In the genomic region with DNA sequence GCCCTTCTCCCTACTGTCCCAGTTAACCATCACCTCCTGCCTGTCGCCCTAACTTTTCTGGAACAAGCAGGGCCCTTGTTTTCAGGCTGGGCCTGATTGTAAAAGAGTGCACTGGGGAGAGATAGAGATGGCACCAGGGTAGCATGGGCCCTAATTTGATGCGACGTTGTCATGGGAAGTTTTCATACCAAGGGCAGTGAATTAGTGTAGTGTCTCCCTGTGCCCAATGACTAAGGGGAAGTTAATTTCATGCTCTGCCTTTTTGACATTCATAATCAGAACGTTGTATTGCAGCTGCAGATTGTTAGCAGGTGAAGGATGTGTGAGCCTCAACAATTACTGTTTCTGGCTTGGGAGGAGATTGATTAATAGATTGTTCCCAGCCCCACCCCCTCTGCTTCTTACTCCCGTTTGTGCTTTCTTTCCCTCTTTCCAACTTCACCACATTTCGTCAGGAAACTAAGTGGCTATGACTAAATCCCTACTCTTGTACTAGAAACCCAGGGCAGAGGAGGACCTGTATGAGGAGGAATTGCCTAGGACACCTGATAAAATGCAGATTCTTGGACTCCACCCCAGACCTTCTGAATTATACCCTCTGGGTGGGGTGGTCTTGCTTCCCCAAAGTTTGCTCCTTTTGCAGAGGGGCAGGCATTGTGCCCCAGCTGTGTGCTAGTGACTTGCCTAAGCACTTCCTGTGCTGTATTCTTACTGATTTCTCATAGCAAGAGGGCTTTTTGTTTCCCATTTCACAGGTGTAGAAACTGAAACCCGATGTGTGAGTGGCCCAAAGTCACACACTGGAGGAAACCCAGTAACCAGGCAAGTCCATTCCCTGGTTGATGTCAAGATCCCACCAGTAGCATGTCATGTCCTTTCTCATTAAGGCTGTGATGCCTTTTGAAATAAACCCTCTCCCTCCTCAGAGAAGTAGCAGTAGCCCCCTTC, we compare ENCODE assay signal across 11 cellular contexts. TPM values are rescaled to one million over a fixed set of nuclear protein-coding genes. Genes with fewer than 3 reads are reported as not detected.
DNase-seq lines count a peak whose midpoint lies in the region; ATAC-seq and TF ChIP-seq lines count a peak whose summit lies in the region.
"Had no signal": no experiment of that assay in that cellular context is flagged by ENCODE, and none has a peak within 500 bp of the region (broad histone marks: within the 10 kb centered on the region; RNA-seq: fewer than 3 reads in every experiment).

No MANE protein-coding gene starts in this region.

- H3K4me2 ChIP-seq in osteoblast (ENCODE audit: insufficient read depth, low read length): no peak overlapping the region
- H3K4me2 ChIP-seq: A549 had no signal

- H2AFZ ChIP-seq in osteoblast (ENCODE audit: low read length): no peak overlapping the region

- H3K36me3 ChIP-seq in osteoblast (ENCODE audit: insufficient read depth, low read length): no peaks in the 10 kb centered on the region

- no peak overlapping the region for H3K4me3 ChIP-seq in osteoblast (ENCODE audit: insufficient read depth, low read length)
- H3K4me3 ChIP-seq: A549 had no signal

- no peak for TF ChIP-seq CTCF in osteoblast (IDR thresholded peaks at IDR 0.05; ENCODE audit: extremely low read depth, low read depth, low read length)

- no peaks in the 10 kb centered on the region for H3K9me3 ChIP-seq in osteoblast (ENCODE audit: low read depth, low read length)
- H3K9me3 ChIP-seq: A549 had no signal

- peak; percentile 94 for ATAC-seq in GM21825 (IDR thresholded peaks at IDR 0.05; ENCODE audit: unreplicated experiment)
- peak; percentile 95 for ATAC-seq in HG03565 (IDR thresholded peaks at IDR 0.05; ENCODE audit: unreplicated experiment)
- ATAC-seq: A549 had no signal

- no peaks in the 10 kb centered on the region for H3K4me1 ChIP-seq in osteoblast (ENCODE audit: insufficient read depth, low read length)
- H3K4me1 ChIP-seq: A549 had no signal

- H3K79me2 ChIP-seq in osteoblast (ENCODE audit: insufficient read depth, low read length): peaks cover 63% of the 10 kb centered on the region

- DNase-seq in NK-92 treated with Interleukin-12 subunit alpha and Interleukin-12 subunit beta, amount 100 ng/mL, for 24 hours (lab: John Stamatoyannopoulos, UW): peak; percentile 19
- DNase-seq in NK-92 (lab: John Stamatoyannopoulos, UW; ENCODE audit: unreplicated experiment) (no peak), osteoblast (ENCODE audit: insufficient read length, low spot score, missing footprints) (peak; percentile 65), pons (ENCODE audit: low spot score) (no peak)
- DNase-seq in central memory CD4-positive, alpha-beta T cell: no peak
- DNase-seq in activated T-cell treated with anti-CD3 and anti-CD28 coated beads, Interleukin-2, amount 50 U/mL, for 1 hour: no peak
- DNase-seq: amniotic stem cell, SIG-M5 had no signal

- H3K27me3 ChIP-seq in osteoblast (ENCODE audit: insufficient read depth, low read length): no peaks in the 10 kb centered on the region

- H4K20me1 ChIP-seq in osteoblast (ENCODE audit: insufficient read depth, low read length): peaks cover 65% of the 10 kb centered on the region

- H3K27ac ChIP-seq in osteoblast (ENCODE audit: low read depth, low read length): no peak overlapping the region
- H3K27ac ChIP-seq: A549 had no signal

RNA-seq across cellular contexts. Expression of a gene that starts 56.3 kb away (rescaled TPM):
- total RNA-seq in osteoblast: 49.2 and 60.8 TPM in 2 replicates

Comparison
In these comparisons a context has a peak if more than half of its experiments do, and no peak if none do; other contexts are left out.
1. DNase-seq: peak in NK-92 treated with Interleukin-12 subunit alpha and Interleukin-12 subunit beta, amount 100 ng/mL, for 24 hours (single experiment) and osteoblast (single experiment); none in NK-92 (single experiment), central memory CD4-positive, alpha-beta T cell (single experiment), pons (single experiment) and activated T-cell treated with anti-CD3 and anti-CD28 coated beads, Interleukin-2, amount 50 U/mL, for 1 hour (single experiment).